9 cellular contexts compared by ENCODE assay signal in genomic region chr11:134033276-134033675, GRCh38. TPM values are rescaled to one million over a fixed set of nuclear protein-coding genes. Genes with fewer than 3 reads are reported as not detected.
DNase-seq lines count a peak whose midpoint lies in the region; ATAC-seq, FAIRE-seq and TF ChIP-seq lines count a peak whose summit lies in the region.
"Had no signal": no experiment of that assay in that cellular context is flagged by ENCODE, and none has a peak within 500 bp of the region (broad histone marks: within the 10 kb centered on the region; RNA-seq: fewer than 3 reads in every experiment).

No MANE protein-coding gene starts in this region.

- POLR2A ChIA-PET in MCF 10A (lab: Yijun Ruan, JAX) (interaction anchor here (0.7 to 3.7 kb wide), 5 partner anchors 8 to 82 kb away, joined by 4 to 76 read pairs (median 11); partner anchors contain the start of gene IGSF9B), PC-9 (lab: Charles Lee; ENCODE audit: unreplicated experiment) (no interaction called here)
- POLR2A ChIA-PET in naive thymus-derived CD4-positive, alpha-beta T cell (lab: Charles Lee): interaction anchor here (1.1 to 1.2 kb wide), 3 partner anchors 8 to 86 kb away, joined by 3 to 4 read pairs (median 4); no protein-coding TSS in a partner anchor

- no peak for ATAC-seq in naive thymus-derived CD4-positive, alpha-beta T cell
- ATAC-seq in HG02973 (IDR thresholded peaks at IDR 0.05; ENCODE audit: unreplicated experiment): no peak

- H3K27ac ChIP-seq in mammary epithelial cell (ENCODE audit: insufficient read depth, low read depth, low read length) (no peak overlapping the region), PC-9 (no peak overlapping the region)
- H3K27ac ChIP-seq in naive thymus-derived CD4-positive, alpha-beta T cell (ENCODE audit: low read depth, low read length): peak overlapping the region; percentile 67

- BruUV-seq in MCF 10A (replicated peaks; lab: Mats Ljungman, UMichigan) (no TSS peak), mammary epithelial cell (replicated peaks; lab: Mats Ljungman, UMichigan) (no TSS peak), PC-9 (replicated peaks; lab: Mats Ljungman, UMichigan) (no TSS peak)

- H3K79me2 ChIP-seq in mammary epithelial cell (ENCODE audit: insufficient read depth, low read length) (no peaks in the 10 kb centered on the region), PC-9 (ENCODE audit: low read depth) (no peaks in the 10 kb centered on the region)

- H3K27me3 ChIP-seq in mammary epithelial cell (ENCODE audit: insufficient read depth, low read length) (no peaks in the 10 kb centered on the region), PC-9 (ENCODE audit: insufficient read depth, low read depth) (peaks cover 98% of the 10 kb centered on the region)
- H3K27me3 ChIP-seq in naive thymus-derived CD4-positive, alpha-beta T cell (ENCODE audit: control insufficient read depth in 2 of 2, insufficient read depth in 2 of 2, low read length in 2 of 2): no peaks in the 10 kb centered on the region

- H3K9me3 ChIP-seq in mammary epithelial cell (replicated peaks; ENCODE audit: insufficient read depth, low read length) (no peaks in the 10 kb centered on the region), PC-9 (ENCODE audit: insufficient read depth, low read depth) (no peaks in the 10 kb centered on the region)
- no peaks in the 10 kb centered on the region for H3K9me3 ChIP-seq in naive thymus-derived CD4-positive, alpha-beta T cell (ENCODE audit: control insufficient read depth in 2 of 3, low read length in 3 of 3)

- H3K36me3 ChIP-seq in mammary epithelial cell (ENCODE audit: insufficient read depth, low read length) (no peaks in the 10 kb centered on the region), PC-9 (ENCODE audit: low read depth) (no peaks in the 10 kb centered on the region)
- no peaks in the 10 kb centered on the region for H3K36me3 ChIP-seq in naive thymus-derived CD4-positive, alpha-beta T cell (ENCODE audit: control insufficient read depth in 2 of 3, insufficient read depth in 3 of 3, low read length in 3 of 3)

- intact Hi-C loops in MCF 10A (cut with micrococcal nuclease) (no loop called here), mammary epithelial cell (cut with micrococcal nuclease) (loop anchor here (5.0 kb wide), 1 partner anchor 106 kb away; no protein-coding TSS in a partner anchor), PC-9 (cut with micrococcal nuclease; ENCODE audit: unreplicated experiment) (no loop called here)
- intact Hi-C loops in naive thymus-derived CD4-positive, alpha-beta T cell (cut with micrococcal nuclease): loop anchor here in 1 of 2 donors (10.0 kb wide), 1 partner anchor 192 kb away; the partner anchor contains the start of genes NCAPD3 and VPS26B

- dilution Hi-C loops in mammary epithelial cell (cut with HindIII; ENCODE audit: low sequenced_read_pairs): no loop called here

- H2AFZ ChIP-seq in mammary epithelial cell (ENCODE audit: low read depth, low read length): no peak overlapping the region
- no peak overlapping the region for H2AFZ ChIP-seq in PC-9

- no peak for FAIRE-seq in GM12891 (lab: Jason Lieb, UNC)
- FAIRE-seq: frontal cortex had no signal

- TF ChIP-seq POLR2A in GM12891 (IDR thresholded peaks at IDR 0.05; ENCODE audit: low read depth, low read length): no peak

- no peak overlapping the region for H3K4me3 ChIP-seq in mammary epithelial cell (replicated peaks in 1 of 3; ENCODE audit: insufficient read depth in 1 of 3, low read depth in 2 of 3, low read length in 3 of 3)
- H3K4me3 ChIP-seq in naive thymus-derived CD4-positive, alpha-beta T cell (ENCODE audit: low read length): no peak overlapping the region
- no peak overlapping the region for H3K4me3 ChIP-seq in PC-9

- H3K4me1 Mint-ChIP-seq in MCF 10A (ENCODE audit: insufficient read depth, unreplicated experiment): peaks cover 36% of the 10 kb centered on the region
- peaks cover 34% of the 10 kb centered on the region for H3K4me1 Mint-ChIP-seq in chondrocyte (ENCODE audit: low read depth)
- peaks cover 37 to 85% (median 68%) of the 10 kb centered on the region in 7 donors for H3K4me1 Mint-ChIP-seq in naive thymus-derived CD4-positive, alpha-beta T cell
- H3K4me1 Mint-ChIP-seq in type B pancreatic cell (ENCODE audit: unreplicated experiment): peaks cover 31% of the 10 kb centered on the region

- CTCF ChIA-PET in MCF 10A (lab: Yijun Ruan, JAX): interaction anchor here (1.1 to 10.5 kb wide), 5 partner anchors 9 to 106 kb away, joined by 5 to 92 read pairs (median 13); no protein-coding TSS in a partner anchor
- CTCF ChIA-PET in mammary epithelial cell (lab: Charles Lee; ENCODE audit: low non-redundant PET): no interaction called here
- CTCF ChIA-PET in naive thymus-derived CD4-positive, alpha-beta T cell (lab: Charles Lee): interaction anchor here (0.6 to 2.6 kb wide), 4 partner anchors 17 to 106 kb away, joined by 3 to 9 read pairs (median 6); no protein-coding TSS in a partner anchor
- CTCF ChIA-PET in PC-9 (lab: Charles Lee): no interaction called here

- H3K27ac Mint-ChIP-seq in MCF 10A (ENCODE audit: low read depth, unreplicated experiment): peak overlapping the region; percentile 76
- peak overlapping the region; percentile 83 for H3K27ac Mint-ChIP-seq in chondrocyte (ENCODE audit: unreplicated experiment)
- peak overlapping the region; percentile 74 to 98 (median 85) for H3K27ac Mint-ChIP-seq in naive thymus-derived CD4-positive, alpha-beta T cell
- H3K27ac Mint-ChIP-seq in type B pancreatic cell: peak overlapping the region; percentile 61

- no peak overlapping the region for H3K4me2 ChIP-seq in mammary epithelial cell (ENCODE audit: insufficient read depth, low read depth, low read length)
- no peak overlapping the region for H3K4me2 ChIP-seq in PC-9

- 89% methylated on average over 5 of the region's 9 CpGs for WGBS in mammary epithelial cell (ENCODE audit: low coverage, missing lambda C conversion rate)

- no peaks in the 10 kb centered on the region for H3K9me2 ChIP-seq in PC-9 (ENCODE audit: insufficient read depth)

- no peak for TF ChIP-seq CTCF in MCF 10A (IDR thresholded peaks at IDR 0.05; ENCODE audit: unreplicated experiment)
- TF ChIP-seq CTCF in mammary epithelial cell (conservative IDR thresholded peaks at IDR 0.05 in 1 of 2, IDR thresholded peaks at IDR 0.05 in 1 of 2; ENCODE audit: extremely low read depth in 1 of 2, insufficient read depth in 1 of 2, low read depth in 1 of 2, low read length in 2 of 2): no peak
- no peak for TF ChIP-seq CTCF in chondrocyte (IDR thresholded peaks at IDR 0.05)
- TF ChIP-seq CTCF in type B pancreatic cell (conservative IDR thresholded peaks at IDR 0.05): no peak
- TF ChIP-seq CTCF in PC-9 (conservative IDR thresholded peaks at IDR 0.05): no peak

- H3K4me1 ChIP-seq in mammary epithelial cell (ENCODE audit: insufficient read depth, low read length) (peaks cover 39% of the 10 kb centered on the region), PC-9 (replicated peaks; ENCODE audit: insufficient read depth) (no peaks in the 10 kb centered on the region)
- H3K4me1 ChIP-seq in naive thymus-derived CD4-positive, alpha-beta T cell (ENCODE audit: control insufficient read depth in 2 of 2, insufficient read depth in 2 of 2, low read length in 2 of 2): peaks cover 35 to 52% of the 10 kb centered on the region in 2 donors

- no peaks in the 10 kb centered on the region for H3K27me3 Mint-ChIP-seq in MCF 10A (ENCODE audit: insufficient read depth, unreplicated experiment)
- peaks cover 35% of the 10 kb centered on the region for H3K27me3 Mint-ChIP-seq in chondrocyte (ENCODE audit: low read depth)
- peaks cover 0 to 26% (median 0%) of the 10 kb centered on the region in 5 donors for H3K27me3 Mint-ChIP-seq in naive thymus-derived CD4-positive, alpha-beta T cell
- H3K27me3 Mint-ChIP-seq in type B pancreatic cell: peaks cover 39% of the 10 kb centered on the region

- no peak overlapping the region for H3K9ac ChIP-seq in mammary epithelial cell (ENCODE audit: insufficient read depth, low read length)

- H4K20me1 ChIP-seq in mammary epithelial cell (ENCODE audit: insufficient read depth, low read length) (no peaks in the 10 kb centered on the region), PC-9 (ENCODE audit: insufficient read depth) (no peaks in the 10 kb centered on the region)

- H3K36me3 Mint-ChIP-seq in MCF 10A (ENCODE audit: insufficient read depth, unreplicated experiment) (no peaks in the 10 kb centered on the region), chondrocyte (ENCODE audit: low read depth) (no peaks in the 10 kb centered on the region), type B pancreatic cell (no peaks in the 10 kb centered on the region)
- H3K36me3 Mint-ChIP-seq in naive thymus-derived CD4-positive, alpha-beta T cell: peaks cover 0 to 4% (median 0%) of the 10 kb centered on the region in 5 donors

- H3K4me3 Mint-ChIP-seq in MCF 10A (ENCODE audit: unreplicated experiment) (peak overlapping the region; percentile 58), chondrocyte (ENCODE audit: unreplicated experiment) (peak overlapping the region; percentile 53), type B pancreatic cell (peak overlapping the region; percentile 70)
- H3K4me3 Mint-ChIP-seq in naive thymus-derived CD4-positive, alpha-beta T cell: peak overlapping the region; percentile 63 to 95 (median 75)

- DNase-seq in MCF 10A (ENCODE audit: unreplicated experiment) (no peak), mammary epithelial cell (no peak), chondrocyte (ENCODE audit: low spot score) (no peak), type B pancreatic cell (ENCODE audit: extremely low spot score, unreplicated experiment) (no peak), GM12891 (ENCODE audit: insufficient read length, low spot score) (no peak), PC-9 (no peak)
- no peak for DNase-seq in naive thymus-derived CD4-positive, alpha-beta T cell

- in situ Hi-C loops in mammary epithelial cell (cut with MboI; ENCODE audit: low sequenced_read_pairs in 2 of 2): loop anchor here in 1 of 2 donors (25.0 kb wide), 1 partner anchor 96 kb away; no protein-coding TSS in a partner anchor

- H3K9me3 Mint-ChIP-seq in MCF 10A (ENCODE audit: unreplicated experiment) (no peaks in the 10 kb centered on the region), chondrocyte (ENCODE audit: low read depth) (no peaks in the 10 kb centered on the region), type B pancreatic cell (no peaks in the 10 kb centered on the region)
- H3K9me3 Mint-ChIP-seq in naive thymus-derived CD4-positive, alpha-beta T cell: peaks cover 0 to 1% (median 0%) of the 10 kb centered on the region in 11 donors

- no peaks in the 10 kb centered on the region for H3F3A ChIP-seq in PC-9 (ENCODE audit: insufficient read depth, low read depth)

TF ChIP-seq in GM12891, 5 proteins besides CTCF, POLR2A, EP300 and RAD21 (continues in another document):
- TF ChIP-seq PAX5 (IDR thresholded peaks at IDR 0.05; ENCODE audit: insufficient read depth, low read length, severe bottlenecking): no peak
- TF ChIP-seq TAF1 (IDR thresholded peaks at IDR 0.05; ENCODE audit: low read depth, low read length): no peak

RNA-seq across cellular contexts. Expression of gene JAM3, which starts 35.6 kb away (rescaled TPM):
- 1.6 TPM in 2 replicates for total RNA-seq in MCF 10A (2022)
- total RNA-seq in mammary epithelial cell: 10 to 100 TPM; 19.8 to 40.7 TPM
- polyA plus RNA-seq in mammary epithelial cell: 5.8 TPM
- polyA minus RNA-seq in mammary epithelial cell: 45.0 TPM
- 94.2 to 185 TPM (median 105 TPM) in 3 replicates for total RNA-seq in chondrocyte
- 1 to 10 TPM; 4.8 to 8.2 (median 6.3) TPM for total RNA-seq in naive thymus-derived CD4-positive, alpha-beta T cell
- 1 to 10 TPM; 5.7 to 6.0 TPM for polyA plus RNA-seq in naive thymus-derived CD4-positive, alpha-beta T cell
- total RNA-seq in type B pancreatic cell (ENCODE audit: low replicate concordance): 6.3 and 50.3 TPM in 2 replicates
- 2.0 TPM for polyA plus RNA-seq in GM12891 (2012; ENCODE audit: low read depth, missing spikeins)
- not detected in 2 replicates for total RNA-seq in PC-9 (2021)

Comparison
In these comparisons a context has a peak if more than half of its experiments do, and no peak if none do; other contexts are left out.
1. CTCF ChIA-PET loops: an anchor here in MCF 10A (1.1 to 10.5 kb wide) and naive thymus-derived CD4-positive, alpha-beta T cell (0.6 to 2.6 kb wide); none called in mammary epithelial cell and PC-9.